14 cellular contexts compared by ENCODE assay signal in genomic region chr1:226432586-226433360, GRCh38. TPM values are rescaled to one million over a fixed set of nuclear protein-coding genes. Genes with fewer than 3 reads are reported as not detected.
DNase-seq lines count a peak whose midpoint lies in the region; ATAC-seq and TF ChIP-seq lines count a peak whose summit lies in the region.
"Had no signal": no experiment of that assay in that cellular context is flagged by ENCODE, and none has a peak within 500 bp of the region (broad histone marks: within the 10 kb centered on the region; RNA-seq: fewer than 3 reads in every experiment).

No MANE protein-coding gene starts in this region.

- POLR2A ChIA-PET in Panc1 (lab: Charles Lee), result no interaction called here

- DNase-seq in NCI-H146 (lab: John Stamatoyannopoulos, UW), result peak; percentile 30
- DNase-seq in NCI-H146 treated with DMSO at 0.1 percent for 48 hours (lab: John Stamatoyannopoulos, UW; ENCODE audit: unreplicated experiment), result no peak
- DNase-seq in Panc1 (ENCODE audit: low read depth, low spot score), result no peak
- no peak for DNase-seq in naive B cell
- DNase-seq in left lung, result no peak
- DNase-seq in T-helper 17 cell, result no peak
- DNase-seq: 8988T, C1 segment of cervical spinal cord, H9, NCI-H1694 treated with DMSO at 0.1 percent for 48 hours, NCI-H774, RPMI8226 had no signal

- H3K9me3 Mint-ChIP-seq in naive B cell, result no peaks in the 10 kb centered on the region
- H3K9me3 Mint-ChIP-seq: H9 had no signal

- CTCF ChIA-PET in Panc1 (lab: Charles Lee), result no interaction called here

- H3K4me1 Mint-ChIP-seq in naive B cell (peaks cover 25 to 46% (median 36%) of the 10 kb centered on the region in 3 donors), T-helper 17 cell (no peaks in the 10 kb centered on the region)

- intact Hi-C loops in Panc1 (cut with micrococcal nuclease; ENCODE audit: unreplicated experiment) (no loop called here), left lung (cut with DNase I) (no loop called here)

- ATAC-seq in Panc1 (0 out of 2 replicates have a peak, but pooled peaks have one; percentile 40), naive B cell (ENCODE audit: low read depth in 2 of 2) (no peak), HG03045 (IDR thresholded peaks at IDR 0.05; ENCODE audit: unreplicated experiment) (no peak), left lung (no peak), T-helper 17 cell (no peak)

- 0 out of 22 replicates have a peak, but pooled peaks cover 0 to 6% (median 0%) of the 10 kb centered on the region in 11 experiments for H3K9me3 ChIP-seq in BLaER1 treated with 17β-estradiol and CSF1 and Interleukin-3, amounts not matched to agents 10 nM and 100 nM (replicated peaks in 1 of 11)
- H3K9me3 ChIP-seq in Panc1 (ENCODE audit: control insufficient read depth, insufficient read depth, low read depth, low read length) (no peaks in the 10 kb centered on the region), left lung (no peaks in the 10 kb centered on the region), T-helper 17 cell (ENCODE audit: control insufficient read depth, low read length, poor library complexity, severe bottlenecking) (no peaks in the 10 kb centered on the region)

- peak overlapping the region in 5 of 11 experiments; percentile 15 to 68 (median 45); a peak in 8 of 22 replicates for H3K27ac ChIP-seq in BLaER1 treated with 17β-estradiol and CSF1 and Interleukin-3, amounts not matched to agents 10 nM and 100 nM
- H3K27ac ChIP-seq in Panc1 (ENCODE audit: low read length), result no peak overlapping the region
- H3K27ac ChIP-seq in left lung, result no peak overlapping the region

- no peaks in the 10 kb centered on the region for H3K36me3 ChIP-seq in BLaER1 treated with 17β-estradiol and CSF1 and Interleukin-3, amounts not matched to agents 10 nM and 100 nM
- H3K36me3 ChIP-seq in Panc1 (ENCODE audit: control insufficient read depth, insufficient read depth, low read length) (no peaks in the 10 kb centered on the region), left lung (no peaks in the 10 kb centered on the region)

- H3K27me3 Mint-ChIP-seq in naive B cell (no peaks in the 10 kb centered on the region), T-helper 17 cell (peaks cover 7% of the 10 kb centered on the region)

- H3K27ac Mint-ChIP-seq in naive B cell, result peak overlapping the region in 5 of 6 donors; percentile 16 to 54 (median 27)
- no peak overlapping the region for H3K27ac Mint-ChIP-seq in T-helper 17 cell

- H3K4me3 Mint-ChIP-seq in naive B cell (no peak overlapping the region), T-helper 17 cell (no peak overlapping the region)
- H3K4me3 Mint-ChIP-seq: H9 had no signal

- H3K27me3 ChIP-seq in BLaER1 treated with 17β-estradiol and CSF1 and Interleukin-3, amounts not matched to agents 10 nM and 100 nM, result no peaks in the 10 kb centered on the region
- H3K27me3 ChIP-seq in Panc1 (ENCODE audit: control insufficient read depth, insufficient read depth, low read length), result peaks cover 2% of the 10 kb centered on the region
- H3K27me3 ChIP-seq in left lung, result peaks cover 0 to 6% of the 10 kb centered on the region in 2 donors

- TF ChIP-seq CTCF in Panc1 (IDR thresholded peaks at IDR 0.05) (no peak), left lung (IDR thresholded peaks at IDR 0.05) (no peak)

- H3K9ac ChIP-seq in BLaER1 treated with 17β-estradiol and CSF1 and Interleukin-3, amounts not matched to agents 10 nM and 100 nM, result peak overlapping the region in 3 of 11 experiments; percentile 41 to 58 (median 54); a peak in 6 of 22 replicates

- H3K4me1 ChIP-seq in BLaER1 treated with 17β-estradiol and CSF1 and Interleukin-3, amounts not matched to agents 10 nM and 100 nM, result peaks cover 6 to 74% (median 63%) of the 10 kb centered on the region in 10 experiments
- H3K4me1 ChIP-seq in Panc1 (ENCODE audit: control insufficient read depth, insufficient read depth, low read length) (no peaks in the 10 kb centered on the region), left lung (no peaks in the 10 kb centered on the region)

- no TSS peak for BruUV-seq in Panc1 (replicated peaks; lab: Mats Ljungman, UMichigan)

- in situ Hi-C loops in Panc1 (cut with HindIII; ENCODE audit: low pct_unique_long_range_greater_than_20kb, low sequenced_read_pairs), result no loop called here

- H3K36me3 Mint-ChIP-seq in naive B cell (no peaks in the 10 kb centered on the region), T-helper 17 cell (ENCODE audit: low read depth) (no peaks in the 10 kb centered on the region)

- H3K4me2 ChIP-seq in BLaER1 treated with 17β-estradiol and CSF1 and Interleukin-3, amounts not matched to agents 10 nM and 100 nM, result peak overlapping the region in 9 of 11 experiments; percentile 10 to 86 (median 71); a peak in 17 of 22 replicates

- H3K4me3 ChIP-seq in BLaER1 treated with 17β-estradiol and CSF1 and Interleukin-3, amounts not matched to agents 10 nM and 100 nM, result no peak overlapping the region
- H3K4me3 ChIP-seq in Panc1 (ENCODE audit: low read depth in 2 of 2, low read length in 2 of 2) (no peak overlapping the region), left lung (no peak overlapping the region)

- H4K20me1 ChIP-seq in BLaER1 treated with 17β-estradiol and CSF1 and Interleukin-3, amounts not matched to agents 10 nM and 100 nM, result no peaks in the 10 kb centered on the region

RNA-seq across cellular contexts. Expression of gene PARP1, which starts 24.9 kb away (rescaled TPM):
- total RNA-seq in Panc1 (2021; ENCODE audit: unreplicated experiment), result 127 TPM
- polyA plus RNA-seq in Panc1 (2012; ENCODE audit: insufficient read length), result 126 TPM
- 100 to 1,000 TPM; 156 to 250 (median 234) TPM for polyA plus RNA-seq in naive B cell (ENCODE audit: low read depth in 6 of 6)
- total RNA-seq in left lung, result 10 to 100 TPM; 78.7 to 97.3 TPM
- total RNA-seq in T-helper 17 cell, result 10 to 100 TPM; 84.2 to 87.3 TPM
